In genomic region chr7:7018290-7018689, GRCh38 we compare ENCODE assay signal across 14 cellular contexts.
A peak's percentile ranks its signal among the peaks of the same experiment; 100 is the strongest.
DNase-seq lines count a peak whose midpoint lies in the region; ATAC-seq and TF ChIP-seq lines count a peak whose summit lies in the region.
"Had no signal": no experiment of that assay in that cellular context is flagged by ENCODE, and none has a peak within 500 bp of the region (broad histone marks: within the 10 kb centered on the region; RNA-seq: fewer than 3 reads in every experiment).

No MANE protein-coding gene starts in this region.

- no peaks in the 10 kb centered on the region for H3K27me3 ChIP-seq in PC-3 (ENCODE audit: low read length)
- H3K27me3 ChIP-seq in Peyer's patch = no peaks in the 10 kb centered on the region

- H3K79me2 ChIP-seq in PC-3 (ENCODE audit: low read length) = no peaks in the 10 kb centered on the region

- H3K4me3 ChIP-seq in PC-3 (ENCODE audit: low read length) = peak overlapping the region; percentile 53
- no peak overlapping the region for H3K4me3 ChIP-seq in Peyer's patch
- H3K4me3 ChIP-seq in coronary artery = no peak overlapping the region

- peaks cover 57% of the 10 kb centered on the region for H3K4me1 ChIP-seq in PC-3 (ENCODE audit: insufficient read depth, low read length)
- no peaks in the 10 kb centered on the region for H3K4me1 ChIP-seq in Peyer's patch

- peak overlapping the region; percentile 91 for H3K27ac ChIP-seq in PC-3 (ENCODE audit: low read length)
- H3K27ac ChIP-seq in Peyer's patch = no peak overlapping the region
- no peak overlapping the region for H3K27ac ChIP-seq in coronary artery
- H3K27ac ChIP-seq: HL-60 had no signal

- CTCF ChIA-PET in PC-3 (lab: Charles Lee) = interaction anchor here (0.6 to 1.5 kb wide), 4 partner anchors 39 to 85 kb away, joined by 3 to 6 read pairs (median 4); no protein-coding TSS in a partner anchor

- BruUV-seq in PC-3 (replicated peaks; lab: Mats Ljungman, UMichigan) = no TSS peak

- POLR2A ChIA-PET in PC-3 (lab: Charles Lee; ENCODE audit: unreplicated experiment) = interaction anchor here (0.7 to 1.4 kb wide), 3 partner anchors 78 to 160 kb away, joined by 4 to 12 read pairs (median 6); no protein-coding TSS in a partner anchor

- peak; percentile 0 for DNase-seq in HS-27A (ENCODE audit: low read depth)
- DNase-seq in PC-3 = peak; percentile 75
- peak; percentile 11 for DNase-seq in astrocyte of the hippocampus (ENCODE audit: low read depth, low spot score)
- no peak for DNase-seq in foreskin melanocyte
- DNase-seq in Peyer's patch = no peak
- DNase-seq in coronary artery (ENCODE audit: low spot score) = no peak
- DNase-seq: Caco-2; CD8-positive, alpha-beta memory T cell; DND-41; GF-D8; HCEC 1CT; IMR-90 had no signal

- H3K9me2 ChIP-seq in PC-3 (replicated peaks; ENCODE audit: low read length) = no peaks in the 10 kb centered on the region

- H3K36me3 ChIP-seq in PC-3 (ENCODE audit: low read depth, low read length) (no peaks in the 10 kb centered on the region), Peyer's patch (no peaks in the 10 kb centered on the region)

- H3K9ac ChIP-seq in PC-3 (ENCODE audit: low read length) = peak overlapping the region; percentile 36

- H3K9me3 ChIP-seq in PC-3 (ENCODE audit: low read length) (no peaks in the 10 kb centered on the region), Peyer's patch (no peaks in the 10 kb centered on the region)
- H3K9me3 ChIP-seq: Caco-2 had no signal

- no peak for TF ChIP-seq POLR2A in Peyer's patch (IDR thresholded peaks at IDR 0.05)

- H4K20me1 ChIP-seq in PC-3 (ENCODE audit: low read length) = no peaks in the 10 kb centered on the region

- H3F3A ChIP-seq in PC-3 (ENCODE audit: low read length, unreplicated experiment) = no peaks in the 10 kb centered on the region

- peak overlapping the region; percentile 74 for H3K4me2 ChIP-seq in PC-3 (ENCODE audit: low read length)

- ATAC-seq in PC-3 = peak; percentile 52
- no peak for ATAC-seq in GM21381 (IDR thresholded peaks at IDR 0.05; ENCODE audit: unreplicated experiment)

- intact Hi-C loops in PC-3 (cut with micrococcal nuclease) = loop anchor here (1.0 to 5.0 kb wide), 4 partner anchors 51 to 546 kb away; no protein-coding TSS in a partner anchor

- TF ChIP-seq CTCF in PC-3 (conservative IDR thresholded peaks at IDR 0.05; ENCODE audit: low read depth, low read length) (no peak), Peyer's patch (IDR thresholded peaks at IDR 0.05) (no peak), coronary artery (IDR thresholded peaks at IDR 0.05) (no peak)

- H2AFZ ChIP-seq in PC-3 (ENCODE audit: low read length) = 0 out of 2 replicates have a peak overlapping the region, but pooled peaks have one; percentile 16

Comparison
In these comparisons a context has a peak if more than half of its experiments do, and no peak if none do; other contexts are left out.
1. DNase-seq: peak in HS-27A (single experiment), PC-3 (single experiment) and astrocyte of the hippocampus (single experiment); none in foreskin melanocyte (single experiment), Peyer's patch (0 of 3) and coronary artery (single experiment).